In the genomic region with DNA sequence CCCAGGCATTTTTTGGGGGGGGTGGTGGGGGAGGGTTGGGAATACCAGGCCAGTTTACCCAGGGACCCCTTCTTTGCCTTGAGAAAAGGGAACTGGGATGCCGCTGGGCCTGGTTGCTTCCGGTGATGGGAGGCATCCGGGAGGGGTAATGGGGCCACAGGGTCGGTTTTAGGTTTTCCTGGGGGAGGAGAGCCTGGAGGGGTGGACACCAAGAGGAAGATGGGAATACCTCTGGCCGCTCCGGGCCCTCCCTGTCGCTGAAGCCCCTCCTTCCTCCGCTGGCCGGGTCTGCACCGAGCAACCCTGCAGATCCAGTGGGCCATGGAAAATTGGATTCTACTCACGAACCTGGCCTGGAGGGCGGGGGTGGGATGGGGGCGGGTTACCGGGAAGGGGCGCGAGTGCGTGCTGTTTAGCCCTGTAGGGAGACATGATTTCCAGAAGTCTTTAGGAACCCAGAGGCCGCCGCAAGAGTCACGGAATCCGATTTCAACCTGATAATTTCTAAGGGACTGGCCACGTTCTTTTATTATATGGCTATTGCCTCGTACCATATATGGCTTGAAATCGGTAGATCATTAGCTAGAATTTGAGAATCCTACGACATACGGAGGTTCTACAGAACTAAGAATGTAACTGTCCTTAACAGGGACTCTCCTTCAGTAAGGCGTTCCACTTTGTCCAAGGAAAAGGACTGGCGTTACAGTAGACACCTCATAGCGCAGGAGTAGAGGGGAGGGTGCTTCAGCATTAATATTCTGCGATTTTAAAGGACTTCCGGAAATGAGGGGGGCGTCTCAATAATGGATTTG, we compare ENCODE assay signal across 8 cellular contexts. TPM values are rescaled to one million over a fixed set of nuclear protein-coding genes. Genes with fewer than 3 reads are reported as not detected.
DNase-seq lines count a peak whose midpoint lies in the region; ATAC-seq and TF ChIP-seq lines count a peak whose summit lies in the region.

No MANE protein-coding gene starts in this region.

- H3K36me3 ChIP-seq in Loucy (ENCODE audit: insufficient read depth, low read length) (no peaks in the 10 kb centered on the region), urinary bladder (ENCODE audit: insufficient read depth) (peaks cover 2% of the 10 kb centered on the region)

- H3K36me3 Mint-ChIP-seq in T-helper 1 cell treated with Interleukin-12 subunit alpha and Interleukin-12 subunit beta and Interleukin-4 antibody, amounts not matched to agents 30 μg/mL and 1 μg/mL, for 36 hours (ENCODE audit: low read depth), result peaks cover 23% of the 10 kb centered on the region
- H3K36me3 Mint-ChIP-seq in activated CD8-positive, alpha-beta memory T cell treated with anti-CD3 and anti-CD28 coated beads, Interleukin-2, amount 10 ng/mL, durations not matched to agents 7 days and 5 days, result peaks cover 23% of the 10 kb centered on the region
- H3K36me3 Mint-ChIP-seq in nephron (ENCODE audit: low read depth), result peaks cover 20% of the 10 kb centered on the region

- peaks cover 5% of the 10 kb centered on the region for H3K27me3 ChIP-seq in Loucy (ENCODE audit: insufficient read depth, low read length, poor library complexity, severe bottlenecking)

- no peaks in the 10 kb centered on the region for H3K9me2 ChIP-seq in Loucy (replicated peaks; ENCODE audit: low read depth, low read length)

- no peaks in the 10 kb centered on the region for H3K9me3 ChIP-seq in Loucy (ENCODE audit: insufficient read depth, low read depth, low read length)

- no peaks in the 10 kb centered on the region for H3F3A ChIP-seq in Loucy (ENCODE audit: low read depth)

- H3K27me3 Mint-ChIP-seq in T-helper 1 cell treated with Interleukin-12 subunit alpha and Interleukin-12 subunit beta and Interleukin-4 antibody, amounts not matched to agents 30 μg/mL and 1 μg/mL, for 36 hours (ENCODE audit: low read depth), result no peaks in the 10 kb centered on the region
- no peaks in the 10 kb centered on the region for H3K27me3 Mint-ChIP-seq in activated CD8-positive, alpha-beta memory T cell treated with anti-CD3 and anti-CD28 coated beads, Interleukin-2, amount 10 ng/mL, durations not matched to agents 7 days and 5 days
- no peaks in the 10 kb centered on the region for H3K27me3 Mint-ChIP-seq in nephron (ENCODE audit: low read depth)

- no peak for ATAC-seq in activated CD8-positive, alpha-beta memory T cell treated with anti-CD3 and anti-CD28 coated beads, Interleukin-2, amount 10 ng/mL, durations not matched to agents 7 days and 5 days

- H4K20me1 ChIP-seq in Loucy (ENCODE audit: insufficient read depth, low read length, poor library complexity, severe bottlenecking), result peaks cover 47% of the 10 kb centered on the region

- DNase-seq in T-helper 1 cell, result no peak
- DNase-seq in activated CD8-positive, alpha-beta memory T cell treated with anti-CD3 and anti-CD28 coated beads, Interleukin-2, amount 10 ng/mL, durations not matched to agents 7 days and 5 days, result peak; percentile 50
- DNase-seq in fibroblast of villous mesenchyme (ENCODE audit: low read depth), result peak; percentile 34
- DNase-seq in NCI-H774 (lab: John Stamatoyannopoulos, UW), result no peak

- WGBS in urinary bladder, result under 1% methylated on average over 32 of the region's 32 CpGs

- H3K4me2 ChIP-seq in Loucy (ENCODE audit: low read depth, low read length, poor library complexity, severe bottlenecking), result peak overlapping the region; percentile 78

- peaks cover 34% of the 10 kb centered on the region for H3K4me1 Mint-ChIP-seq in T-helper 1 cell treated with Interleukin-12 subunit alpha and Interleukin-12 subunit beta and Interleukin-4 antibody, amounts not matched to agents 30 μg/mL and 1 μg/mL, for 36 hours (ENCODE audit: low read depth)
- peaks cover 47% of the 10 kb centered on the region for H3K4me1 Mint-ChIP-seq in activated CD8-positive, alpha-beta memory T cell treated with anti-CD3 and anti-CD28 coated beads, Interleukin-2, amount 10 ng/mL, durations not matched to agents 7 days and 5 days
- peaks cover 32% of the 10 kb centered on the region for H3K4me1 Mint-ChIP-seq in nephron

- CTCF ChIA-PET in activated CD8-positive, alpha-beta memory T cell treated with anti-CD3 and anti-CD28 coated beads, Interleukin-2, amount 10 ng/mL, durations not matched to agents 7 days and 5 days (lab: Charles Lee), result interaction anchor here (1.2 kb wide), 1 partner anchor 35 kb away, joined by 5 read pairs; a partner anchor contains a TSS

- H3K79me2 ChIP-seq in Loucy (ENCODE audit: insufficient read depth, low read length), result peaks cover 57% of the 10 kb centered on the region

- H3K27ac Mint-ChIP-seq in T-helper 1 cell treated with Interleukin-12 subunit alpha and Interleukin-12 subunit beta and Interleukin-4 antibody, amounts not matched to agents 30 μg/mL and 1 μg/mL, for 36 hours, result peak overlapping the region; percentile 46
- H3K27ac Mint-ChIP-seq in activated CD8-positive, alpha-beta memory T cell treated with anti-CD3 and anti-CD28 coated beads, Interleukin-2, amount 10 ng/mL, durations not matched to agents 7 days and 5 days, result peak overlapping the region; percentile 68
- H3K27ac Mint-ChIP-seq in nephron, result peak overlapping the region; percentile 47 to 90 (median 79)

- H3K27ac ChIP-seq in urinary bladder (ENCODE audit: low read depth), result peak overlapping the region; percentile 93

- H3K9me3 Mint-ChIP-seq in T-helper 1 cell treated with Interleukin-12 subunit alpha and Interleukin-12 subunit beta and Interleukin-4 antibody, amounts not matched to agents 30 μg/mL and 1 μg/mL, for 36 hours, result no peaks in the 10 kb centered on the region
- no peaks in the 10 kb centered on the region for H3K9me3 Mint-ChIP-seq in activated CD8-positive, alpha-beta memory T cell treated with anti-CD3 and anti-CD28 coated beads, Interleukin-2, amount 10 ng/mL, durations not matched to agents 7 days and 5 days (ENCODE audit: low read depth)
- no peaks in the 10 kb centered on the region for H3K9me3 Mint-ChIP-seq in nephron

- peak overlapping the region; percentile 86 for H3K4me3 Mint-ChIP-seq in T-helper 1 cell treated with Interleukin-12 subunit alpha and Interleukin-12 subunit beta and Interleukin-4 antibody, amounts not matched to agents 30 μg/mL and 1 μg/mL, for 36 hours
- H3K4me3 Mint-ChIP-seq in activated CD8-positive, alpha-beta memory T cell treated with anti-CD3 and anti-CD28 coated beads, Interleukin-2, amount 10 ng/mL, durations not matched to agents 7 days and 5 days, result peak overlapping the region; percentile 78
- peak overlapping the region; percentile 88 to 91 (median 89) for H3K4me3 Mint-ChIP-seq in nephron

- H3K9ac ChIP-seq in Loucy (ENCODE audit: low read depth, low read length, poor library complexity, severe bottlenecking), result peak overlapping the region; percentile 86

- peak overlapping the region; percentile 54; the same call in 1 of the 2 replicates for H2AFZ ChIP-seq in Loucy (ENCODE audit: low read length)

- no peak for TF ChIP-seq CTCF in Loucy (conservative IDR thresholded peaks at IDR 0.05; ENCODE audit: low read length)
- TF ChIP-seq CTCF in fibroblast of villous mesenchyme (IDR thresholded peaks at IDR 0.05; ENCODE audit: insufficient read depth, low read depth, low read length), result no peak
- TF ChIP-seq CTCF in nephron (IDR thresholded peaks at IDR 0.05; ENCODE audit: unreplicated experiment in 3 of 3), result no peak

- H3K4me1 ChIP-seq in Loucy (ENCODE audit: insufficient read depth, low read length, poor library complexity, severe bottlenecking) (peaks cover 30% of the 10 kb centered on the region), urinary bladder (ENCODE audit: insufficient read depth) (peaks cover 2% of the 10 kb centered on the region)

- H3K4me3 ChIP-seq in Loucy (ENCODE audit: low read length, poor library complexity, severe bottlenecking), result peak overlapping the region; percentile 75
- H3K4me3 ChIP-seq in fibroblast of villous mesenchyme (ENCODE audit: low read depth, low read length), result peak overlapping the region; percentile 95
- H3K4me3 ChIP-seq in urinary bladder (ENCODE audit: low read depth, low read length), result peak overlapping the region; percentile 100

RNA-seq across cellular contexts. Expression of a gene that starts 0.8 kb away (rescaled TPM):
- total RNA-seq in activated CD8-positive, alpha-beta memory T cell treated with anti-CD3 and anti-CD28 coated beads, Interleukin-2, amount 10 ng/mL, durations not matched to agents 7 days and 5 days, result 10 to 100 TPM; 47.0 to 59.1 TPM
- total RNA-seq in fibroblast of villous mesenchyme (44.1 and 69.5 TPM in 2 replicates), urinary bladder (35.2 TPM)
- polyA plus RNA-seq in urinary bladder, result 39.1 TPM

RNA-seq across cellular contexts. Expression of a gene that starts 34.3 kb away (rescaled TPM):
- 100 to 1,000 TPM; 122 to 142 TPM for total RNA-seq in activated CD8-positive, alpha-beta memory T cell treated with anti-CD3 and anti-CD28 coated beads, Interleukin-2, amount 10 ng/mL, durations not matched to agents 7 days and 5 days
- total RNA-seq in fibroblast of villous mesenchyme (285 and 325 TPM in 2 replicates), urinary bladder (368 TPM)
- polyA plus RNA-seq in urinary bladder, result 552 TPM

RNA-seq across cellular contexts. Expression of a gene that starts 50.2 kb away (rescaled TPM):
- total RNA-seq in activated CD8-positive, alpha-beta memory T cell treated with anti-CD3 and anti-CD28 coated beads, Interleukin-2, amount 10 ng/mL, durations not matched to agents 7 days and 5 days, result not detected
- total RNA-seq in fibroblast of villous mesenchyme (0.97 and 1.7 TPM in 2 replicates), urinary bladder (6.3 TPM)
- polyA plus RNA-seq in urinary bladder, result 2.9 TPM

Comparison
In these comparisons a context has a peak if more than half of its experiments do, and no peak if none do; other contexts are left out.
1. DNase-seq: peak in activated CD8-positive, alpha-beta memory T cell treated with anti-CD3 and anti-CD28 coated beads, Interleukin-2, amount 10 ng/mL, durations not matched to agents 7 days and 5 days (single experiment) and fibroblast of villous mesenchyme (single experiment); none in T-helper 1 cell (0 of 5) and NCI-H774 (single experiment).
2. Peak in every context shown above with its lines, with median percentiles within 50 percentile points of each other: H3K27ac Mint-ChIP-seq, H3K4me3 Mint-ChIP-seq and H3K4me3 ChIP-seq.